Comparison of ENCODE assay signal across 8 cellular contexts in the genomic region with DNA sequence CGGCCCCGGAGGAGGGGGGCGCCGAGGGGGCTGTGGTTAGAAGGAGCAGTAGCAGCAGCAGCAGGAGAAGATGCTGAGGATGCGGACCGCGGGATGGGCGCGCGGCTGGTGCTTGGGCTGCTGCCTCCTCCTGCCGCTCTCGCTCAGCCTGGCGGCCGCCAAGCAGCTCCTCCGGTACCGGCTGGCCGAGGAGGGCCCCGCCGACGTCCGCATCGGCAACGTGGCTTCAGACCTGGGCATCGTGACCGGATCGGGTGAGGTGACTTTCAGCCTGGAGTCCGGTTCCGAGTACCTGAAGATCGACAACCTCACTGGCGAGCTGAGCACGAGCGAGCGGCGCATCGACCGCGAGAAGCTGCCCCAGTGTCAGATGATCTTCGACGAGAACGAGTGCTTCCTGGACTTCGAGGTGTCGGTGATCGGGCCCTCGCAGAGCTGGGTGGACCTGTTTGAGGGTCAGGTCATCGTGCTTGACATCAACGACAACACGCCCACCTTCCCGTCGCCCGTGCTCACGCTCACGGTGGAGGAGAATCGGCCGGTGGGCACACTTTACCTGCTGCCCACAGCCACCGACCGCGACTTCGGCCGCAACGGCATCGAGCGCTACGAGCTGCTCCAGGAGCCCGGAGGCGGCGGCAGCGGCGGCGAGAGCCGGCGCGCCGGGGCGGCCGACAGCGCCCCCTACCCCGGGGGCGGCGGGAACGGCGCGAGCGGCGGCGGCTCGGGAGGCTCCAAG. TPM values are rescaled to one million over a fixed set of nuclear protein-coding genes. Genes with fewer than 3 reads are reported as not detected.
DNase-seq lines count a peak whose midpoint lies in the region; ATAC-seq lines count a peak whose summit lies in the region.

No MANE protein-coding gene starts in this region.

- no peaks in the 10 kb centered on the region for H3K36me3 ChIP-seq in rectal smooth muscle tissue (ENCODE audit: control insufficient read depth, insufficient read depth, low read length)

- peak overlapping the region; percentile 80 for H3K4me3 ChIP-seq in rectal smooth muscle tissue (ENCODE audit: low read length)

- peak; percentile 16 for DNase-seq in activated CD4-positive, alpha-beta T cell treated with anti-CD3 and anti-CD28 coated beads for 48 hours
- DNase-seq in activated CD4-positive, alpha-beta T cell treated with anti-CD3 and anti-CD28 coated beads, Interleukin-2, amount 50 U/mL, for 1 hour, result no peak
- no peak for DNase-seq in activated T-helper 1 cell treated with anti-CD3 and anti-CD28 coated beads, Interleukin-12 subunit alpha, Interleukin-12 subunit beta, Interleukin-2, Interleukin-4 antibody, amounts not matched to agents 30 ng/mL and 10 ng/mL and 1 ng/mL, durations not matched to agents 14 hours and 24 hours and 36 hours (ENCODE audit: low spot score)
- DNase-seq in left ventricle myocardium superior (peak; percentile 69), NCI-H2107 (lab: John Stamatoyannopoulos, UW) (no peak)

- ATAC-seq in left ventricle myocardium superior (peak; percentile 25), GM19397 (IDR thresholded peaks at IDR 0.05; ENCODE audit: unreplicated experiment) (no peak), GM19328 (IDR thresholded peaks at IDR 0.05; ENCODE audit: unreplicated experiment) (no peak)

- H3K27me3 Mint-ChIP-seq in activated T-helper 1 cell treated with anti-CD3 and anti-CD28 coated beads, Interleukin-12 subunit alpha, Interleukin-12 subunit beta, Interleukin-2, Interleukin-4 antibody, amounts not matched to agents 30 ng/mL and 10 ng/mL and 1 ng/mL, durations not matched to agents 14 hours and 24 hours and 36 hours (ENCODE audit: insufficient read depth), result peaks cover 46% of the 10 kb centered on the region

- peaks cover 5% of the 10 kb centered on the region for H3K9me3 Mint-ChIP-seq in activated T-helper 1 cell treated with anti-CD3 and anti-CD28 coated beads, Interleukin-12 subunit alpha, Interleukin-12 subunit beta, Interleukin-2, Interleukin-4 antibody, amounts not matched to agents 30 ng/mL and 10 ng/mL and 1 ng/mL, durations not matched to agents 14 hours and 24 hours and 36 hours

- no peaks in the 10 kb centered on the region for H3K27me3 ChIP-seq in rectal smooth muscle tissue (ENCODE audit: control insufficient read depth, insufficient read depth, low read length)

- H3K27ac Mint-ChIP-seq in activated T-helper 1 cell treated with anti-CD3 and anti-CD28 coated beads, Interleukin-12 subunit alpha, Interleukin-12 subunit beta, Interleukin-2, Interleukin-4 antibody, amounts not matched to agents 30 ng/mL and 10 ng/mL and 1 ng/mL, durations not matched to agents 14 hours and 24 hours and 36 hours, result peak overlapping the region; percentile 40

- H3K4me3 Mint-ChIP-seq in activated T-helper 1 cell treated with anti-CD3 and anti-CD28 coated beads, Interleukin-12 subunit alpha, Interleukin-12 subunit beta, Interleukin-2, Interleukin-4 antibody, amounts not matched to agents 30 ng/mL and 10 ng/mL and 1 ng/mL, durations not matched to agents 14 hours and 24 hours and 36 hours, result no peak overlapping the region

- peak overlapping the region; percentile 76 for H3K27ac ChIP-seq in rectal smooth muscle tissue (ENCODE audit: low read depth, low read length)

- H3K4me1 Mint-ChIP-seq in activated T-helper 1 cell treated with anti-CD3 and anti-CD28 coated beads, Interleukin-12 subunit alpha, Interleukin-12 subunit beta, Interleukin-2, Interleukin-4 antibody, amounts not matched to agents 30 ng/mL and 10 ng/mL and 1 ng/mL, durations not matched to agents 14 hours and 24 hours and 36 hours (ENCODE audit: low read depth), result peaks cover 13% of the 10 kb centered on the region

- intact Hi-C loops in activated T-helper 1 cell treated with anti-CD3 and anti-CD28 coated beads, Interleukin-12 subunit alpha, Interleukin-12 subunit beta, Interleukin-2, Interleukin-4 antibody, amounts not matched to agents 30 ng/mL and 10 ng/mL and 1 ng/mL, durations not matched to agents 14 hours and 24 hours and 36 hours (cut with micrococcal nuclease), result no loop called here
- intact Hi-C loops in left ventricle myocardium superior (cut with micrococcal nuclease), result no loop called here

- peaks cover 1% of the 10 kb centered on the region for H3K36me3 Mint-ChIP-seq in activated T-helper 1 cell treated with anti-CD3 and anti-CD28 coated beads, Interleukin-12 subunit alpha, Interleukin-12 subunit beta, Interleukin-2, Interleukin-4 antibody, amounts not matched to agents 30 ng/mL and 10 ng/mL and 1 ng/mL, durations not matched to agents 14 hours and 24 hours and 36 hours (ENCODE audit: low read depth)

- peak overlapping the region; percentile 67 for H3K9ac ChIP-seq in rectal smooth muscle tissue (ENCODE audit: low read length)

- no peaks in the 10 kb centered on the region for H3K4me1 ChIP-seq in rectal smooth muscle tissue (ENCODE audit: control insufficient read depth, insufficient read depth, low read length)

RNA-seq across cellular contexts. Expression of a gene that starts 1.4 kb away (rescaled TPM):
- not detected in 2 replicates for total RNA-seq in activated T-helper 1 cell treated with anti-CD3 and anti-CD28 coated beads, Interleukin-12 subunit alpha, Interleukin-12 subunit beta, Interleukin-2, Interleukin-4 antibody, amounts not matched to agents 30 ng/mL and 10 ng/mL and 1 ng/mL, durations not matched to agents 14 hours and 24 hours and 36 hours
- total RNA-seq in left ventricle myocardium superior, result 53.4 TPM

Comparison
In these comparisons a context has a peak if more than half of its experiments do, and no peak if none do; other contexts are left out.
1. DNase-seq: peak in activated CD4-positive, alpha-beta T cell treated with anti-CD3 and anti-CD28 coated beads for 48 hours (single experiment) and left ventricle myocardium superior (single experiment); none in activated CD4-positive, alpha-beta T cell treated with anti-CD3 and anti-CD28 coated beads, Interleukin-2, amount 50 U/mL, for 1 hour (single experiment), activated T-helper 1 cell treated with anti-CD3 and anti-CD28 coated beads, Interleukin-12 subunit alpha, Interleukin-12 subunit beta, Interleukin-2, Interleukin-4 antibody, amounts not matched to agents 30 ng/mL and 10 ng/mL and 1 ng/mL, durations not matched to agents 14 hours and 24 hours and 36 hours (single experiment) and NCI-H2107 (single experiment).
2. RNA of a gene that starts 1.4 kb away (total RNA-seq): 53.4 TPM in left ventricle myocardium superior (single experiment); not detected in activated T-helper 1 cell treated with anti-CD3 and anti-CD28 coated beads, Interleukin-12 subunit alpha, Interleukin-12 subunit beta, Interleukin-2, Interleukin-4 antibody, amounts not matched to agents 30 ng/mL and 10 ng/mL and 1 ng/mL, durations not matched to agents 14 hours and 24 hours and 36 hours; every median in the first group is over 10 times any median in the second.